8 cellular contexts compared by ENCODE assay signal in the genomic region with DNA sequence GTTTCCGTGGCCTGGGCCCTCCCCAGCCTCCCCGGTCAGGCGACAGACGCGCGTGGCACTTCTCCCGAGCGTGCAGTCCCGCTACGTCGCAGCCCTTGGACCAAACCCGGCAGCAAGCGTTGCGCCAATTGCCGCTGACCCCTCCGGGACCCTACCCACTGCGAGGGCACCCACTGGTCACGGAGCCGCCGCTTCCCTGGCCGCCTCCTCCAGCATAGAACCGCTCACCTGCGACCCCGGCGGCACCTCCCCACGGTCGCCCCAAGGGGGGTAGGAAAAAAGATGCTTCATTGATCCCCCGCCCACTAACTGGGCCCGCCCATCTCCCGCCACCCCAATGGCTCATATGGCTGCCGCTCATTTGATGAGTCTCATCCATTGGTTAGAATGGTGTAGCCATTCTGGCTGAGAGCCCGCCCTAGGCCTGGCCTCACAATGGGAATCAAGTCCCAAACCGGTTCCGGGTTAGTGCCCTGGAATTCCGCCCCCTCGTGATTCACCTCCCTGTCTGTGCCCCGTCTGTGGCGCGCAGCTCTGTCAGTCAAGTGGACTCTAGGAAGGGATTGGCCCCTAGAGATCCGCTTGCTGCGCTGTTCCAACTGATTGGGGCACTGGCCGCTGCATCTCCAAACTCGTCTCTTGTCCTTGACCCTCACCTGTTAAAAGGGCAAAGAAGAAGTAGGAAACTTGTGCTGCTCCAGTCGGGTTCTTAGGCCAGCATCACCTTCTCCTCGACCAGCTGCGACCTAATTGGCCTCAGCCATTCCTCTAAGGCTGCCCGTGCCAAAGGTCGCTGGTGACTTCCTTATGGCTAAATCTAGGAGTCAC. TPM values are rescaled to one million over a fixed set of nuclear protein-coding genes. Genes with fewer than 3 reads are reported as not detected.
A peak's percentile ranks its signal among the peaks of the same experiment; 100 is the strongest.
DNase-seq lines count a peak whose midpoint lies in the region; ATAC-seq and TF ChIP-seq lines count a peak whose summit lies in the region.

TSS of gene MSANTD4 (minus strand) at position 274 of the 828 bp plus-strand sequence. CDS start 11,323 bp downstream, outside the sequence.

- DNase-seq in GM04504 (ENCODE audit: low read depth) (peak; percentile 99), NCI-H1105 (lab: John Stamatoyannopoulos, UW) (peak; percentile 99), SKM-1 treated with dmso at 0.1 percent for 144 hours (lab: John Stamatoyannopoulos, UW; ENCODE audit: unreplicated experiment) (peak; percentile 98), glomerular visceral epithelial cell (ENCODE audit: extremely low spot score) (peak; percentile 98), omental fat pad (ENCODE audit: low spot score) (peak; percentile 99), testis (peak; percentile 100)

- peaks cover 14% of the 10 kb centered on the region for H3K9me3 Mint-ChIP-seq in activated naive CD8-positive, alpha-beta T cell (ENCODE audit: low read depth)

- peaks cover 44% of the 10 kb centered on the region for H3K4me1 Mint-ChIP-seq in activated naive CD8-positive, alpha-beta T cell (ENCODE audit: low read depth)

- peak within 1 kb of the TSS; percentile 83 to 94 for H3K4me3 ChIP-seq in testis

- peaks cover 2% of the 10 kb centered on the region for H3K27me3 Mint-ChIP-seq in activated naive CD8-positive, alpha-beta T cell

- peaks cover 6% of the 10 kb centered on the region for H3K4me1 ChIP-seq in testis

- peak within 1 kb of the TSS; percentile 99 for H3K4me3 Mint-ChIP-seq in activated naive CD8-positive, alpha-beta T cell

- TF ChIP-seq CTCF in omental fat pad (IDR thresholded peaks at IDR 0.05) (no peak), testis (IDR thresholded peaks at IDR 0.05) (peak in 1 of 3 experiments; percentile 4)

- ATAC-seq in HG02588 (IDR thresholded peaks at IDR 0.05; ENCODE audit: unreplicated experiment) (peak; percentile 96), omental fat pad (ENCODE audit: low FRiP score) (peak; percentile 100)

- H3K27ac ChIP-seq in testis: peak within 1 kb of the TSS; percentile 79 to 81

- H3K27ac Mint-ChIP-seq in activated naive CD8-positive, alpha-beta T cell: peak within 1 kb of the TSS; percentile 95

- 1% methylated on average over 30 to 43 of the region's 48 CpGs for WGBS in testis, 2 donors

- intact Hi-C loops in testis (cut with DNase I; ENCODE audit: low total_unique reads): no loop called here

- no peaks in the 10 kb centered on the region for H3K36me3 ChIP-seq in testis (ENCODE audit: low read depth, missing control alignments)

- TF ChIP-seq POLR2A in testis (IDR thresholded peaks at IDR 0.05): no peak

- H3K9me3 ChIP-seq in testis: no peaks in the 10 kb centered on the region

- peaks cover 18% of the 10 kb centered on the region for H3K36me3 Mint-ChIP-seq in activated naive CD8-positive, alpha-beta T cell

- no peaks in the 10 kb centered on the region for H3K27me3 ChIP-seq in testis

RNA-seq across cellular contexts. Expression of gene MSANTD4, which starts in this region (rescaled TPM):
- total RNA-seq in omental fat pad (10 to 100 TPM; 11.9 to 26.2 (median 17.7) TPM), testis (10 to 100 TPM; 20.7 to 34.4 TPM)
- polyA plus RNA-seq in testis (ENCODE audit: insufficient read depth, low read depth, low replicate concordance): 15.5 TPM

Comparison
In these comparisons a context has a peak if more than half of its experiments do, and no peak if none do; other contexts are left out.
1. Peak in every context shown above with its lines: DNase-seq, ATAC-seq, H3K4me3 ChIP-seq and H3K27ac ChIP-seq.